Comparison of ENCODE assay signal across 9 cellular contexts in genomic region chr1:113949007-113949406, GRCh38. TPM values are rescaled to one million over a fixed set of nuclear protein-coding genes. Genes with fewer than 3 reads are reported as not detected.
DNase-seq lines count a peak whose midpoint lies in the region; ATAC-seq and TF ChIP-seq lines count a peak whose summit lies in the region.
"Had no signal": no experiment of that assay in that cellular context is flagged by ENCODE, and none has a peak within 500 bp of the region (broad histone marks: within the 10 kb centered on the region; RNA-seq: fewer than 3 reads in every experiment).

No MANE protein-coding gene starts in this region.

- intact Hi-C loops in left cardiac atrium (cut with DNase I), result no loop called here

- H3K4me1 Mint-ChIP-seq in activated T-helper 17 cell treated with anti-CD3 and anti-CD28 coated beads, Interleukin-2, amount 50 U/mL, for 72 hours, result peaks cover 26% of the 10 kb centered on the region

- H3K27ac Mint-ChIP-seq in activated T-helper 17 cell treated with anti-CD3 and anti-CD28 coated beads, Interleukin-2, amount 50 U/mL, for 72 hours, result peak overlapping the region; percentile 91

- TF ChIP-seq CTCF in cardiac muscle cell (IDR thresholded peaks at IDR 0.05; ENCODE audit: low read depth, low read length), result peak; percentile 47
- TF ChIP-seq CTCF in right atrium auricular region (IDR thresholded peaks at IDR 0.05), result peak; percentile 13 to 42

- ATAC-seq in left cardiac atrium, result no peak
- no peak for ATAC-seq in activated T-helper 17 cell treated with anti-CD3 and anti-CD28 coated beads, Interleukin-2, amount 50 U/mL, for 72 hours (replicated peaks)
- ATAC-seq in GM18858 (IDR thresholded peaks at IDR 0.05; ENCODE audit: unreplicated experiment), result no peak
- no peak for ATAC-seq in HG02798 (IDR thresholded peaks at IDR 0.05; ENCODE audit: poor library complexity, unreplicated experiment)

- DNase-seq in cardiac muscle cell (ENCODE audit: low read depth in 1 of 2, low spot score in 1 of 2) (peak in 1 of 2 donors; percentile 18), left cardiac atrium (no peak), right atrium auricular region (ENCODE audit: low spot score) (no peak), NCI-H187 treated with DMSO at 0.1 percent for 48 hours (lab: John Stamatoyannopoulos, UW) (no peak), COLO668 (lab: John Stamatoyannopoulos, UW; ENCODE audit: unreplicated experiment) (no peak)
- DNase-seq: DMS153 had no signal

- H3K27ac ChIP-seq in cardiac muscle cell (no peak overlapping the region), right atrium auricular region (no peak overlapping the region)

- H3K4me3 ChIP-seq in cardiac muscle cell, result no peak overlapping the region
- no peak overlapping the region for H3K4me3 ChIP-seq in right atrium auricular region

- H3K36me3 ChIP-seq in cardiac muscle cell (no peaks in the 10 kb centered on the region), right atrium auricular region (no peaks in the 10 kb centered on the region)

- H3K4me3 Mint-ChIP-seq in activated T-helper 17 cell treated with anti-CD3 and anti-CD28 coated beads, Interleukin-2, amount 50 U/mL, for 72 hours, result peak overlapping the region; percentile 84

- no peaks in the 10 kb centered on the region for H3K27me3 Mint-ChIP-seq in activated T-helper 17 cell treated with anti-CD3 and anti-CD28 coated beads, Interleukin-2, amount 50 U/mL, for 72 hours

- H3K9me3 ChIP-seq in cardiac muscle cell (ENCODE audit: low read depth) (no peaks in the 10 kb centered on the region), right atrium auricular region (no peaks in the 10 kb centered on the region)

- H3K27me3 ChIP-seq in cardiac muscle cell (no peaks in the 10 kb centered on the region), right atrium auricular region (no peaks in the 10 kb centered on the region)

- H3K4me1 ChIP-seq in cardiac muscle cell (ENCODE audit: low read depth) (peaks cover 20% of the 10 kb centered on the region), right atrium auricular region (peaks cover 0 to 31% of the 10 kb centered on the region in 2 donors)

- peaks cover 68% of the 10 kb centered on the region for H3K36me3 Mint-ChIP-seq in activated T-helper 17 cell treated with anti-CD3 and anti-CD28 coated beads, Interleukin-2, amount 50 U/mL, for 72 hours (ENCODE audit: low read depth)

- H3K9me3 Mint-ChIP-seq in activated T-helper 17 cell treated with anti-CD3 and anti-CD28 coated beads, Interleukin-2, amount 50 U/mL, for 72 hours, result no peaks in the 10 kb centered on the region

RNA-seq across cellular contexts. Expression of gene HIPK1, which starts 19.9 kb away (rescaled TPM):
- total RNA-seq in cardiac muscle cell (23.4 and 27.7 TPM in 2 replicates), left cardiac atrium (10 to 100 TPM; 59.4 to 72.0 TPM), right atrium auricular region (10 to 100 TPM; 50.1 to 58.1 TPM)
- polyA plus RNA-seq in cardiac muscle cell, result 14.1 and 19.3 TPM in 2 replicates
- total RNA-seq in activated T-helper 17 cell treated with anti-CD3 and anti-CD28 coated beads, Interleukin-2, amount 50 U/mL, for 72 hours, result 10 to 100 TPM; 44.4 to 71.0 TPM

RNA-seq across cellular contexts. Expression of gene OLFML3, which starts 30.3 kb away (rescaled TPM):
- total RNA-seq in cardiac muscle cell (15.4 and 16.0 TPM in 2 replicates), left cardiac atrium (10 to 100 TPM; 18.8 to 36.2 TPM), right atrium auricular region (10 to 100 TPM; 22.4 to 28.6 TPM)
- 9.7 and 13.5 TPM in 2 replicates for polyA plus RNA-seq in cardiac muscle cell
- under 1 TPM; 0.13 to 0.40 TPM for total RNA-seq in activated T-helper 17 cell treated with anti-CD3 and anti-CD28 coated beads, Interleukin-2, amount 50 U/mL, for 72 hours

RNA-seq across cellular contexts. Expression of gene DCLRE1B, which starts 43.9 kb away (rescaled TPM):
- 5.6 and 6.3 TPM in 2 replicates for total RNA-seq in cardiac muscle cell
- 3.4 and 5.5 TPM in 2 replicates for polyA plus RNA-seq in cardiac muscle cell
- total RNA-seq in left cardiac atrium, result 1 to 10 TPM; 3.6 to 4.2 TPM
- total RNA-seq in activated T-helper 17 cell treated with anti-CD3 and anti-CD28 coated beads, Interleukin-2, amount 50 U/mL, for 72 hours, result 10 to 100 TPM; 16.1 to 21.4 TPM
- total RNA-seq in right atrium auricular region, result 1 to 10 TPM; 1.4 to 2.4 TPM

RNA-seq across cellular contexts. Expression of gene AP4B1, which starts 44.4 kb away (rescaled TPM):
- total RNA-seq in cardiac muscle cell, result 8.8 and 18.8 TPM in 2 replicates
- 18.3 and 22.5 TPM in 2 replicates for polyA plus RNA-seq in cardiac muscle cell
- 10 to 100 TPM; 11.9 to 12.0 TPM for total RNA-seq in left cardiac atrium
- total RNA-seq in activated T-helper 17 cell treated with anti-CD3 and anti-CD28 coated beads, Interleukin-2, amount 50 U/mL, for 72 hours, result 10 to 100 TPM; 46.5 to 61.7 TPM
- total RNA-seq in right atrium auricular region, result 1 to 10 TPM; 8.3 to 9.6 TPM

Comparison
In these comparisons a context has a peak if more than half of its experiments do, and no peak if none do; other contexts are left out.
1. RNA of gene OLFML3, which starts 30.3 kb away (total RNA-seq): 18.8 to 36.2 TPM in left cardiac atrium, 22.4 to 28.6 TPM in right atrium auricular region and 15.4 to 16.0 TPM in cardiac muscle cell; 0.13 to 0.40 TPM in activated T-helper 17 cell treated with anti-CD3 and anti-CD28 coated beads, Interleukin-2, amount 50 U/mL, for 72 hours; every median in the first group is over 10 times any median in the second.